ENCODE assay signal across 20 cellular contexts in genomic region chr13:23599083-23599925, GRCh38. TPM values are rescaled to one million over a fixed set of nuclear protein-coding genes. Genes with fewer than 3 reads are reported as not detected.
A peak's percentile ranks its signal among the peaks of the same experiment; 100 is the strongest.
DNase-seq lines count a peak whose midpoint lies in the region; ATAC-seq, FAIRE-seq and TF ChIP-seq lines count a peak whose summit lies in the region.
"Had no signal": no experiment of that assay in that cellular context is flagged by ENCODE, and none has a peak within 500 bp of the region (broad histone marks: within the 10 kb centered on the region; RNA-seq: fewer than 3 reads in every experiment).

No MANE protein-coding gene starts in this region.

- no peaks in the 10 kb centered on the region for H4K20me1 ChIP-seq in HepG2 (ENCODE audit: insufficient read depth, low read length)
- H4K20me1 ChIP-seq in SK-N-SH (ENCODE audit: insufficient read depth) = no peaks in the 10 kb centered on the region

- TSS peak; percentile 99 for BruUV-seq in HepG2 (replicated peaks; lab: Mats Ljungman, UMichigan)

- H3K4me3 ChIP-seq in BE2C (ENCODE audit: low read depth, low read length) (no peak overlapping the region), HUES6 (ENCODE audit: low read depth, low read length) (no peak overlapping the region), endodermal cell (ENCODE audit: low read length) (peak overlapping the region; percentile 16), HepG2 (replicated peaks in 1 of 3; ENCODE audit: insufficient read depth in 1 of 3, low read depth in 2 of 3, low read length in 3 of 3) (no peak overlapping the region), SK-N-SH (ENCODE audit: low read depth in 2 of 2, low read length in 1 of 2) (no peak overlapping the region)
- H3K4me3 ChIP-seq: HAP-1, heart right ventricle, lower lobe of right lung, right atrium auricular region, testis had no signal

- H3K4me1 Mint-ChIP-seq in endodermal cell = peaks cover 33% of the 10 kb centered on the region
- H3K4me1 Mint-ChIP-seq: nephron progenitor cell had no signal

- H3K9me3 ChIP-seq in BE2C (no peaks in the 10 kb centered on the region), HUES6 (ENCODE audit: control insufficient read depth, insufficient read depth, low read depth, low read length) (peaks cover 36% of the 10 kb centered on the region; the same call in 1 of the 2 replicates), endodermal cell (ENCODE audit: control insufficient read depth, low read length) (peaks cover 70% of the 10 kb centered on the region), HepG2 (ENCODE audit: low read length) (no peaks in the 10 kb centered on the region), SK-N-SH (no peaks in the 10 kb centered on the region)
- H3K9me3 ChIP-seq: HAP-1, heart right ventricle, lower lobe of right lung, right atrium auricular region, testis had no signal

- H3K79me2 ChIP-seq in HepG2 (ENCODE audit: insufficient read depth, low read length) (no peaks in the 10 kb centered on the region), SK-N-SH (ENCODE audit: insufficient read depth) (no peaks in the 10 kb centered on the region)

- DNase-seq in BE2C (no peak), endodermal cell (peak; percentile 79), HepG2 (ENCODE audit: low spot score) (peak; percentile 95), NCI-H2227 (lab: John Stamatoyannopoulos, UW; ENCODE audit: unreplicated experiment) (no peak), SK-N-SH (no peak), NOMO-1 (lab: John Stamatoyannopoulos, UW; ENCODE audit: unreplicated experiment in 2 of 2) (no peak), NCI-H1436 (lab: John Stamatoyannopoulos, UW) (no peak)
- DNase-seq: activated effector memory CD4-positive, alpha-beta T cell treated with anti-CD3 and anti-CD28 coated beads, Interleukin-2, amount 50 U/mL, for 16 hours; anterior cingulate cortex; heart right ventricle; lower lobe of right lung; nephron progenitor cell; stimulated activated CD4-positive, alpha-beta T cell treated with anti-CD3 and anti-CD28 coated beads, Interleukin-2, amount 100 ng/mL, for 24 hours; testis had no signal

- H3K27ac ChIP-seq in HUES6 (ENCODE audit: low read depth, low read length) (peak overlapping the region; percentile 88), endodermal cell (ENCODE audit: low read depth, low read length) (peak overlapping the region; percentile 13), HepG2 (ENCODE audit: extremely low read length, insufficient read depth, low read length) (peak overlapping the region; percentile 68), SK-N-SH (ENCODE audit: low read depth in 2 of 2, low read length in 1 of 2) (no peak overlapping the region)
- H3K27ac ChIP-seq: heart right ventricle, lower lobe of right lung, right atrium auricular region, testis, VCaP had no signal

- peak overlapping the region; percentile 24 for H3K4me3 Mint-ChIP-seq in endodermal cell
- H3K4me3 Mint-ChIP-seq: nephron progenitor cell had no signal

- no peaks in the 10 kb centered on the region for H3K4me1 ChIP-seq in BE2C
- H3K4me1 ChIP-seq in HUES6 (ENCODE audit: control insufficient read depth, insufficient read depth, low read length) = peaks cover 22% of the 10 kb centered on the region
- H3K4me1 ChIP-seq in endodermal cell (ENCODE audit: control insufficient read depth, insufficient read depth, low read length) = peaks cover 9% of the 10 kb centered on the region
- peaks cover 47% of the 10 kb centered on the region for H3K4me1 ChIP-seq in HepG2 (ENCODE audit: insufficient read depth, low read length)
- no peaks in the 10 kb centered on the region for H3K4me1 ChIP-seq in SK-N-SH (ENCODE audit: control insufficient read depth in 1 of 2, insufficient read depth in 2 of 2, low read depth in 1 of 2, low read length in 1 of 2)
- H3K4me1 ChIP-seq: lower lobe of right lung, right atrium auricular region, testis had no signal

- peak; percentile 57 for FAIRE-seq in HepG2 (lab: Jason Lieb, UNC)
- FAIRE-seq: D721Med had no signal

- TF ChIP-seq EP300 in HepG2 (IDR thresholded peaks at IDR 0.05; ENCODE audit: low read depth in 2 of 2, low read length in 2 of 2) (peak in 1 of 2 experiments; percentile 82; a peak in 2 of 4 replicates), HepG2 (CRISPR knock-in tag; IDR thresholded peaks at IDR 0.05; ENCODE audit: borderline replicate concordance) (peak; percentile 62; the same call in 1 of the 2 replicates), SK-N-SH (IDR thresholded peaks at IDR 0.05; ENCODE audit: borderline replicate concordance in 1 of 2, low read depth in 1 of 2, low read length in 1 of 2) (no peak)

- no peak for TF ChIP-seq RAD21 in HepG2 (CRISPR knock-in tag; IDR thresholded peaks at IDR 0.05)
- no peak for TF ChIP-seq RAD21 in SK-N-SH (IDR thresholded peaks at IDR 0.05; ENCODE audit: low read length)

- no peak for TF ChIP-seq POLR2A in HepG2 (IDR thresholded peaks at IDR 0.05; ENCODE audit: insufficient read depth in 1 of 2, low read depth in 2 of 2, low read length in 2 of 2)

- ATAC-seq in HepG2 = peak; percentile 92
- ATAC-seq: esophagus mucosa, heart right ventricle had no signal

- intact Hi-C loops in HepG2 (cut with micrococcal nuclease; ENCODE audit: unreplicated experiment) = no loop called here

- peak overlapping the region; percentile 12; the same call in 1 of the 2 replicates for H3K4me2 ChIP-seq in HepG2 (ENCODE audit: low read depth, low read length)
- H3K4me2 ChIP-seq in SK-N-SH = no peak overlapping the region

- CTCF ChIA-PET in HepG2 (lab: Yijun Ruan, JAX; ENCODE audit: low intra/inter-chr PET ratio, low total read pairs) = no interaction called here
- CTCF ChIA-PET in SK-N-SH (lab: Yijun Ruan, JAX) = interaction anchor here (0.9 kb wide), 1 partner anchor 20 kb away, joined by 4 read pairs; no protein-coding TSS in a partner anchor

- peaks cover 43% of the 10 kb centered on the region for H3K36me3 Mint-ChIP-seq in endodermal cell (ENCODE audit: low read depth)

- H2AFZ ChIP-seq in HepG2 (ENCODE audit: low read length) (no peak overlapping the region), SK-N-SH (ENCODE audit: low read depth) (no peak overlapping the region)

- no peaks in the 10 kb centered on the region for H3F3A ChIP-seq in SK-N-SH (replicated peaks; ENCODE audit: insufficient read depth)

- H3K27me3 ChIP-seq in BE2C = no peaks in the 10 kb centered on the region
- H3K27me3 ChIP-seq in HUES6 (ENCODE audit: control insufficient read depth, insufficient read depth, low read length) = no peaks in the 10 kb centered on the region
- no peaks in the 10 kb centered on the region for H3K27me3 ChIP-seq in endodermal cell (ENCODE audit: control insufficient read depth, insufficient read depth, low read length, poor library complexity, severe bottlenecking)
- no peaks in the 10 kb centered on the region for H3K27me3 ChIP-seq in HepG2 (ENCODE audit: control insufficient read depth in 1 of 2, insufficient read depth in 2 of 2, low read length in 2 of 2)
- H3K27me3 ChIP-seq in SK-N-SH (ENCODE audit: insufficient read depth) = no peaks in the 10 kb centered on the region
- H3K27me3 ChIP-seq: heart right ventricle, right atrium auricular region, testis had no signal

- 21 to 30% methylated on average over 2 to 3 of the region's 3 CpGs for WGBS in endodermal cell (ENCODE audit: insufficient coverage in 1 of 2, insufficient read length in 1 of 2), 2 experiments
- WGBS in HepG2 (ENCODE audit: low lambda C conversion rate) = 0% methylated on average over 3 of the region's 3 CpGs
- WGBS in SK-N-SH (ENCODE audit: low lambda C conversion rate) = 85% methylated on average over 3 of the region's 3 CpGs

- in situ Hi-C loops in HepG2 (cut with HindIII; ENCODE audit: extremely low pct_ligation_motif_present, low pct_unique_long_range_greater_than_20kb) = loop anchor here (25.0 kb wide), 1 partner anchor 288 kb away; the partner anchor contains the start of genes C1QTNF9B and MIPEP

- H3K9me3 Mint-ChIP-seq in endodermal cell = peaks cover 58% of the 10 kb centered on the region

- peaks cover 18% of the 10 kb centered on the region for H3K27me3 Mint-ChIP-seq in endodermal cell (ENCODE audit: insufficient read depth)

- no peaks in the 10 kb centered on the region for H3K36me3 ChIP-seq in BE2C
- peaks cover 4% of the 10 kb centered on the region; the same call in 1 of the 2 replicates for H3K36me3 ChIP-seq in HUES6 (ENCODE audit: control insufficient read depth, insufficient read depth, low read length)
- H3K36me3 ChIP-seq in endodermal cell (ENCODE audit: control insufficient read depth, insufficient read depth, low read length) = peaks cover 15% of the 10 kb centered on the region
- peaks cover 6 to 10% of the 10 kb centered on the region in 2 experiments for H3K36me3 ChIP-seq in HepG2 (replicated peaks in 1 of 2; ENCODE audit: control insufficient read depth in 1 of 2, insufficient read depth in 2 of 2, low read length in 2 of 2)
- peaks cover 0 to 30% of the 10 kb centered on the region in 2 experiments for H3K36me3 ChIP-seq in SK-N-SH (replicated peaks in 1 of 2; ENCODE audit: control insufficient read depth in 1 of 2, insufficient read depth in 2 of 2, low read length in 1 of 2)
- H3K36me3 ChIP-seq: HAP-1, lower lobe of right lung had no signal

- no peaks in the 10 kb centered on the region for H3K9me2 ChIP-seq in SK-N-SH

- POLR2A ChIA-PET in HepG2 (lab: Yijun Ruan, JAX) (interaction anchor here (1.5 kb wide), 2 partner anchors 16 to 31 kb away, joined by 5 to 6 read pairs; no protein-coding TSS in a partner anchor), SK-N-SH (lab: Yijun Ruan, JAX) (no interaction called here)

- TF ChIP-seq CTCF in BE2C (IDR thresholded peaks at IDR 0.05; ENCODE audit: low read depth, low read length) (0 out of 2 replicates have a peak, but pooled peaks have one; percentile 7), endodermal cell (conservative IDR thresholded peaks at IDR 0.05) (peak; percentile 66), HepG2 (CRISPR knock-in tag; IDR thresholded peaks at IDR 0.05) (peak; percentile 51), SK-N-SH (IDR thresholded peaks at IDR 0.05) (no peak; the same call in 1 of the 2 replicates)

- H3K9ac ChIP-seq in HUES6 (ENCODE audit: low read length) (no peak overlapping the region), endodermal cell (ENCODE audit: extremely low read depth, low read length, poor library complexity, severe bottlenecking) (peak overlapping the region; percentile 31), HepG2 (ENCODE audit: insufficient read depth, low read depth, low read length) (0 out of 2 replicates have a peak overlapping the region, but pooled peaks have one; percentile 9), SK-N-SH (no peak overlapping the region)

- H3K27ac Mint-ChIP-seq in endodermal cell = peak overlapping the region; percentile 99
- H3K27ac Mint-ChIP-seq: nephron progenitor cell had no signal

RNA-seq across cellular contexts. Expression of gene TNFRSF19, which starts 29.1 kb away (rescaled TPM):
- polyA plus RNA-seq in BE2C (2012; ENCODE audit: insufficient read depth, insufficient read length, low read depth) = 19.6 TPM
- total RNA-seq in endodermal cell (10 to 100 TPM in 1 of 2 donors, 1 to 10 TPM in 1; 9.2 to 13.0 TPM), HepG2 (2016; rRNA removed; fragmentation: Illumina TruSeq; extraction: Trizol) (47.7 and 77.7 TPM in 2 replicates)
- polyA plus RNA-seq in endodermal cell (2013, experiment 1 of 2) = 58.9 TPM
- 53.9 TPM for polyA plus RNA-seq in endodermal cell (2013, experiment 2 of 2)
- 7.7 and 8.2 TPM in 2 replicates for total RNA-seq in HepG2 (2016; cell fraction: cytosol; rRNA removed; fragmentation: Illumina TruSeq; extraction: Trizol; ENCODE audit: low read depth)
- total RNA-seq in HepG2 (2016; cell fraction: insoluble cytoplasmic fraction; rRNA removed; fragmentation: Illumina TruSeq; extraction: Trizol) = 48.1 and 76.8 TPM in 2 replicates
- total RNA-seq in HepG2 (2016; cell fraction: membrane; rRNA removed; fragmentation: Illumina TruSeq; extraction: Trizol) = 25.2 and 27.9 TPM in 2 replicates
- total RNA-seq in HepG2 (2016; cell fraction: nucleus; rRNA removed; fragmentation: Illumina TruSeq; extraction: Trizol) = 84.2 and 94.2 TPM in 2 replicates
- polyA plus RNA-seq in HepG2 (2011; rRNA removed) (38.9 and 75.3 TPM in 2 replicates), SK-N-SH (2012; rRNA removed) (4.6 and 6.8 TPM in 2 replicates)
- polyA plus RNA-seq in HepG2 (2011; cell fraction: cytosol; rRNA removed) = 37.4 and 45.8 TPM in 2 replicates
- polyA plus RNA-seq in HepG2 (2011; cell fraction: nucleus; rRNA removed) = 30.8 and 50.6 TPM in 2 replicates
- 25.9 and 27.9 TPM in 2 replicates for polyA plus RNA-seq in HepG2 (2012)
- polyA plus RNA-seq in HepG2 (2016; cell fraction: cytosol; fragmentation: Illumina TruSeq; extraction: Trizol; ENCODE audit: low read depth) = 2.9 TPM in 2 replicates
- polyA plus RNA-seq in HepG2 (2016; cell fraction: insoluble cytoplasmic fraction; fragmentation: Illumina TruSeq; extraction: Trizol; ENCODE audit: low read depth) = 35.7 and 36.2 TPM in 2 replicates
- polyA plus RNA-seq in HepG2 (2016; cell fraction: membrane; fragmentation: Illumina TruSeq; extraction: Trizol; ENCODE audit: low read depth) = 9.9 and 10.1 TPM in 2 replicates
- 95.3 and 95.9 TPM in 2 replicates for polyA plus RNA-seq in HepG2 (2016; cell fraction: nucleus; fragmentation: Illumina TruSeq; extraction: Trizol; ENCODE audit: insufficient read depth, low read depth)
- polyA minus RNA-seq in HepG2 (2011; rRNA and poly(A)+ RNA removed; ENCODE audit: low replicate concordance) = 0.05 and 162 TPM in 2 replicates
- 40.8 and 64.9 TPM in 2 replicates for polyA minus RNA-seq in HepG2 (2011; cell fraction: cytosol; rRNA and poly(A)+ RNA removed)
- polyA minus RNA-seq in HepG2 (2011; cell fraction: nucleus; rRNA and poly(A)+ RNA removed) = 47.0 and 73.8 TPM in 2 replicates
- 5.9 and 6.2 TPM in 2 replicates for polyA plus RNA-seq in SK-N-SH (2012; cell fraction: cytosol; rRNA removed)
- 5.1 and 10.3 TPM in 2 replicates for polyA plus RNA-seq in SK-N-SH (2012; cell fraction: nucleus; rRNA removed)

Comparison
In these comparisons a context has a peak if more than half of its experiments do, and no peak if none do; other contexts are left out.
1. DNase-seq: peak in endodermal cell (single experiment) and HepG2 (single experiment); none in BE2C (single experiment), NCI-H2227 (single experiment), SK-N-SH (single experiment), NOMO-1 (0 of 2) and NCI-H1436 (single experiment).
2. H3K27ac ChIP-seq: peak in HUES6 (single experiment), endodermal cell (single experiment) and HepG2 (single experiment); none in SK-N-SH (0 of 2).
3. H3K9ac ChIP-seq: peak in endodermal cell (single experiment) and HepG2 (single experiment); none in HUES6 (single experiment) and SK-N-SH (single experiment).